ENCODE assay signal across 1 cellular context in the genomic region with DNA sequence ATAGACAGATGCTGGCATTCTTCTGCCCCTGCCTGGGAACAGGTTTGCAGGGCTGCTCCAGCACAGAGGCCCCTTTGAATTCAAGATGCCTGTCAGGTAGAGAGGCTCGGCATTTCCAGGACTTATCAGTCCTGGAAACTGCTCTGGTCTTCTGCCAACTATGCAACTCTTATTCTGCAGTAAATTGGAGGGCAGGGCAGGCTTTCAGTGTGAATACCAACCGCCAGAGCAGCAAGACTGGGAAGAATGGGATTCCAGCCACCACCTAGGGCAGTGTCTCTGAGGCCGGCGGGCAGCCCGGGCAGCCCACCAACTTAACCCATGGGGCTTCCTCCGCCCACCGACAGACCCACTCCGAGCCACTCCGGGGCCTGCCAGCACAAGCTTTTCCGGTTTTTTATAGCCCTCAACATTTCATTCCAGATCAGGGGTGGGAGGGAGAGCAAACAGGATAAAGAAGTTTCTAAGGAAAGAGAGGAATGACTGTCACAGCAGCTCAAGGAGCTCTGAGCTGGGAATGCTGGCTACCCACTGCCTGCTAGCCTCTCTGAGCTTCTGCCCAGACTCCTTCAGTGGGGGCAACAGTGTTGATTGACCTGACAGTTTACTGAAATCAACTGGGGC.
TF ChIP-seq lines count a peak whose summit lies in the region.

No MANE protein-coding gene starts in this region.

TF ChIP-seq in H1, 55 proteins besides CTCF, POLR2A, EP300 and RAD21 (continued from another document):
- TF ChIP-seq, protein P1, sequence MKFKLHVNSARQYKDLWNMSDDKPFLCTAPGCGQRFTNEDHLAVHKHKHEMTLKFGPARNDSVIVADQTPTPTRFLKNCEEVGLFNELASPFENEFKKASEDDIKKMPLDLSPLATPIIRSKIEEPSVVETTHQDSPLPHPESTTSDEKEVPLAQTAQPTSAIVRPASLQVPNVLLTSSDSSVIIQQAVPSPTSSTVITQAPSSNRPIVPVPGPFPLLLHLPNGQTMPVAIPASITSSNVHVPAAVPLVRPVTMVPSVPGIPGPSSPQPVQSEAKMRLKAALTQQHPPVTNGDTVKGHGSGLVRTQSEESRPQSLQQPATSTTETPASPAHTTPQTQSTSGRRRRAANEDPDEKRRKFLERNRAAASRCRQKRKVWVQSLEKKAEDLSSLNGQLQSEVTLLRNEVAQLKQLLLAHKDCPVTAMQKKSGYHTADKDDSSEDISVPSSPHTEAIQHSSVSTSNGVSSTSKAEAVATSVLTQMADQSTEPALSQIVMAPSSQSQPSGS (IDR thresholded peaks at IDR 0.05; ENCODE audit: low read length): no peak
- TF ChIP-seq ASH2L (IDR thresholded peaks at IDR 0.05; ENCODE audit: low read length) (no peak), EGR1 (IDR thresholded peaks at IDR 0.05; ENCODE audit: borderline replicate concordance, low read depth, low read length) (no peak), TAF1 (IDR thresholded peaks at IDR 0.05; ENCODE audit: low read depth, low read length) (no peak), FOSL1 (IDR thresholded peaks at IDR 0.05; ENCODE audit: insufficient read depth, low read depth, low read length) (no peak), BCL11A (IDR thresholded peaks at IDR 0.05; ENCODE audit: low read depth in 2 of 2, low read length in 2 of 2) (no peak), JUN (IDR thresholded peaks at IDR 0.05; ENCODE audit: low read depth, low read length) (no peak), GABPA (IDR thresholded peaks at IDR 0.05; ENCODE audit: borderline replicate concordance, insufficient read depth, low read length) (no peak), TAF7 (optimal IDR thresholded peaks at IDR 0.05; ENCODE audit: borderline replicate concordance, low read depth, low read length) (no peak), SIX5 (IDR thresholded peaks at IDR 0.05; ENCODE audit: low read depth, low read length) (no peak), RBBP5 (IDR thresholded peaks at IDR 0.05; ENCODE audit: borderline replicate concordance, low read depth, low read length) (no peak), ZNF274 (IDR thresholded peaks at IDR 0.05; ENCODE audit: borderline replicate concordance, extremely low read depth, low read length) (no peak)
TF ChIP-seq in H1: peak in this region for 0.
